In the genomic region with DNA sequence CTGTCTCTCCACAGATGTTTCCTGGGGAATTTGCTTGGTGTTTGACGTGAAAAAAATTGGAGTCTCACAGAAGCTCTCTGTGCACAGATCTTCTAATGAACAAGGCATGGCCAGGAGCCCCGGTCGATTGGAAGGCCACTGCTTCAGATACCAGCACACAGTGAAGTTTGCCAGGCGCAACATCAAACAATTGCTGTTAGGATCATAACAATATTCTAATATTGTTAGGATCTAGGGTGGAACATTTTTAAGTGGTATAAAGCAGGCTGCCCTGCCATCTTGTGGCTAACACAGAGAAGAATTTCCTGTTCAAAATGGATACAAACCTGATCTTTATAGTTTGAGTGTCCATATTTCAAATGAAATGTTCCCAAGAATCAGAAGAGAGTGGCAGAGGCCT, we compare ENCODE assay signal across 9 cellular contexts.
DNase-seq lines count a peak whose midpoint lies in the region; ATAC-seq and TF ChIP-seq lines count a peak whose summit lies in the region.
"Had no signal": no experiment of that assay in that cellular context is flagged by ENCODE, and none has a peak within 500 bp of the region (broad histone marks: within the 10 kb centered on the region; RNA-seq: fewer than 3 reads in every experiment).

No MANE protein-coding gene starts in this region.

- no peak for TF ChIP-seq EP300 in neural cell (conservative IDR thresholded peaks at IDR 0.05; ENCODE audit: poor library complexity, severe bottlenecking)

- H3K27ac ChIP-seq in caudate nucleus (ENCODE audit: low read depth, low read length) = no peak overlapping the region
- peak overlapping the region; percentile 55 for H3K27ac ChIP-seq in neural cell (ENCODE audit: low read length)

- no peak overlapping the region for H2AFZ ChIP-seq in neural cell (ENCODE audit: low read depth, low read length)

- H3K9me2 ChIP-seq in neural cell (ENCODE audit: insufficient read depth, low read length) = no peaks in the 10 kb centered on the region

- no peaks in the 10 kb centered on the region for H3K9me3 ChIP-seq in neural cell (ENCODE audit: low read length)

- no peak overlapping the region for H3K4me2 ChIP-seq in neural cell (ENCODE audit: low read length)

- no peaks in the 10 kb centered on the region for H3K36me3 ChIP-seq in neural cell (ENCODE audit: insufficient read depth, low read length)

- TF ChIP-seq CTCF in LNCAP (IDR thresholded peaks at IDR 0.05) (peak; percentile 60), neural cell (IDR thresholded peaks at IDR 0.05; ENCODE audit: poor library complexity, severe bottlenecking) (peak; percentile 87)

- DNase-seq in COLO829 (ENCODE audit: low spot score) (peak; percentile 30), caudate nucleus (lab: John Stamatoyannopoulos, UW) (peak in 32 of 61 donors; percentile 3 to 59 (median 29)), T-helper 2 cell (no peak), CD1c-positive myeloid dendritic cell (ENCODE audit: extremely low spot score) (no peak)
- no peak for DNase-seq in stimulated activated CD4-positive, alpha-beta T cell treated with anti-CD3 and anti-CD28 coated beads, Interleukin-4, amount 100 ng/mL, for 24 hours
- DNase-seq: NCI-H2029 treated with DMSO at 0.1 percent for 48 hours had no signal

- no peak for ATAC-seq in HG03378 (IDR thresholded peaks at IDR 0.05; ENCODE audit: unreplicated experiment)

- peak overlapping the region; percentile 11 for H3K9ac ChIP-seq in neural cell (ENCODE audit: low read length)

- H4K20me1 ChIP-seq in neural cell (ENCODE audit: insufficient read depth) = no peaks in the 10 kb centered on the region

- no peaks in the 10 kb centered on the region for H3K79me2 ChIP-seq in neural cell (replicated peaks; ENCODE audit: insufficient read depth, low read length)

- H3K4me3 ChIP-seq in neural cell (ENCODE audit: low read length) = no peak overlapping the region

- no peaks in the 10 kb centered on the region for H3F3A ChIP-seq in neural cell (ENCODE audit: insufficient read depth, low read length, poor library complexity, severe bottlenecking)

- H3K27me3 ChIP-seq in neural cell (ENCODE audit: insufficient read depth, low read depth, low read length) = no peaks in the 10 kb centered on the region

- peak; percentile 90 for TF ChIP-seq RAD21 in neural cell (conservative IDR thresholded peaks at IDR 0.05)

TF ChIP-seq in neural cell, 6 proteins besides CTCF, POLR2A, EP300 and RAD21:
- TF ChIP-seq TAF1 (IDR thresholded peaks at IDR 0.05; ENCODE audit: low read depth) (no peak), SMC3 (conservative IDR thresholded peaks at IDR 0.05; ENCODE audit: poor library complexity) (peak; percentile 86)
TF ChIP-seq in neural cell: peak in this region for 1.

Comparison
In these comparisons a context has a peak if more than half of its experiments do, and no peak if none do; other contexts are left out.
1. DNase-seq: peak in COLO829 (single experiment) and caudate nucleus (32 of 61); none in T-helper 2 cell (0 of 5), stimulated activated CD4-positive, alpha-beta T cell treated with anti-CD3 and anti-CD28 coated beads, Interleukin-4, amount 100 ng/mL, for 24 hours (single experiment) and CD1c-positive myeloid dendritic cell (single experiment).